28 cellular contexts compared by ENCODE assay signal in genomic region chr18:9901377-9901776, GRCh38. TPM values are rescaled to one million over a fixed set of nuclear protein-coding genes. Genes with fewer than 3 reads are reported as not detected.
A peak's percentile ranks its signal among the peaks of the same experiment; 100 is the strongest.
DNase-seq lines count a peak whose midpoint lies in the region; ATAC-seq, FAIRE-seq and TF ChIP-seq lines count a peak whose summit lies in the region.
"Had no signal": no experiment of that assay in that cellular context is flagged by ENCODE, and none has a peak within 500 bp of the region (broad histone marks: within the 10 kb centered on the region; RNA-seq: fewer than 3 reads in every experiment).

No MANE protein-coding gene starts in this region.

- no peak overlapping the region for H3K4me3 ChIP-seq in A549
- H3K4me3 ChIP-seq in Caco-2 (ENCODE audit: low read depth, low read length): no peak overlapping the region
- H3K4me3 ChIP-seq: GM12878, uterus had no signal

- no peak for TF ChIP-seq POLR2A in A549 (IDR thresholded peaks at IDR 0.05; ENCODE audit: low read length)
- TF ChIP-seq POLR2A in GM18505 (IDR thresholded peaks at IDR 0.05; ENCODE audit: borderline replicate concordance, extremely low read depth, insufficient read depth, insufficient read length): no peak

- no peaks in the 10 kb centered on the region for H3K9me3 Mint-ChIP-seq in activated T-cell treated with anti-CD3 and anti-CD28 coated beads, Interleukin-2, amount 50 U/mL, for 72 hours
- H3K9me3 Mint-ChIP-seq in Caco-2 (ENCODE audit: unreplicated experiment): no peaks in the 10 kb centered on the region
- H3K9me3 Mint-ChIP-seq: activated T-helper 2 cell treated with anti-CD3 and anti-CD28 coated beads, Interferon-gamma antibody, Interleukin-2, Interleukin-4, amounts not matched to agents 10 μg/mL and 5 μg/mL and 100 μg/mL, durations not matched to agents 14 hours and 24 hours and 36 hours; CD4-positive, CD25-positive, alpha-beta regulatory T cell; nephron; T-helper 2 cell treated with Interferon-gamma antibody and Interleukin-4, amounts not matched to agents 5 μg/mL and 100 μg/mL, for 36 hours had no signal

- TF ChIP-seq RAD21 in A549 (conservative IDR thresholded peaks at IDR 0.05 in 1 of 2, IDR thresholded peaks at IDR 0.05 in 1 of 2): no peak

- CTCF ChIA-PET in A549 (lab: Yijun Ruan, JAX) (no interaction called here), Caco-2 (lab: Charles Lee) (no interaction called here)

- H3K4me1 Mint-ChIP-seq in activated T-cell treated with anti-CD3 and anti-CD28 coated beads, Interleukin-2, amount 50 U/mL, for 72 hours (ENCODE audit: low read depth): peaks cover 23% of the 10 kb centered on the region
- peaks cover 21% of the 10 kb centered on the region for H3K4me1 Mint-ChIP-seq in Caco-2 (ENCODE audit: low read depth, unreplicated experiment)

- H3K4me2 ChIP-seq in A549: 0 out of 3 replicates have a peak overlapping the region, but pooled peaks have one; percentile 8
- H3K4me2 ChIP-seq: KMS-11 had no signal

- ATAC-seq in A549: no peak
- ATAC-seq in activated T-cell treated with anti-CD3 and anti-CD28 coated beads, Interleukin-2, amount 50 U/mL, for 72 hours (replicated peaks in 1 of 2): no peak
- ATAC-seq in GM18505 (IDR thresholded peaks at IDR 0.05; ENCODE audit: unreplicated experiment): no peak
- ATAC-seq: GM12878, left colon, SK-N-SH treated with all-trans-retinoic acid at 6 μM for 48 hours had no signal

- intact Hi-C loops in Caco-2 (cut with micrococcal nuclease; ENCODE audit: unreplicated experiment): no loop called here

- 64% methylated on average over 3 of the region's 3 CpGs for WGBS in A549 (ENCODE audit: missing lambda C conversion rate)

- H3K9me3 ChIP-seq in A549 (no peaks in the 10 kb centered on the region), Caco-2 (no peaks in the 10 kb centered on the region)
- H3K9me3 ChIP-seq: uterus had no signal

- peaks cover 48% of the 10 kb centered on the region for H3K4me1 ChIP-seq in A549
- H3K4me1 ChIP-seq in Caco-2: peaks cover 31% of the 10 kb centered on the region
- H3K4me1 ChIP-seq: uterus had no signal

- H3K27me3 Mint-ChIP-seq in activated T-cell treated with anti-CD3 and anti-CD28 coated beads, Interleukin-2, amount 50 U/mL, for 72 hours (ENCODE audit: low read depth): peaks cover 8% of the 10 kb centered on the region
- no peaks in the 10 kb centered on the region for H3K27me3 Mint-ChIP-seq in Caco-2 (ENCODE audit: insufficient read depth, unreplicated experiment)

- no peak overlapping the region for H3K27ac Mint-ChIP-seq in activated T-cell treated with anti-CD3 and anti-CD28 coated beads, Interleukin-2, amount 50 U/mL, for 72 hours
- H3K27ac Mint-ChIP-seq in Caco-2 (ENCODE audit: unreplicated experiment): no peak overlapping the region
- H3K27ac Mint-ChIP-seq: activated naive CD8-positive, alpha-beta T cell; activated T-helper 2 cell treated with anti-CD3 and anti-CD28 coated beads, Interferon-gamma antibody, Interleukin-2, Interleukin-4, amounts not matched to agents 10 μg/mL and 5 μg/mL and 100 μg/mL, durations not matched to agents 14 hours and 24 hours and 36 hours; CD4-positive, CD25-positive, alpha-beta regulatory T cell; nephron; T-helper 2 cell treated with Interferon-gamma antibody and Interleukin-4, amounts not matched to agents 5 μg/mL and 100 μg/mL, for 36 hours had no signal

- H3K27ac ChIP-seq in A549: peak overlapping the region in 1 of 2 experiments; percentile 72; a peak in 3 of 6 replicates
- H3K27ac ChIP-seq: KMS-11, uterus had no signal

- no peak for FAIRE-seq in A549 (lab: Jason Lieb, UNC)
- peak; percentile 79 for FAIRE-seq in RCC 7860 (lab: Jason Lieb, UNC)
- FAIRE-seq: GM12878 had no signal

- H3K36me3 Mint-ChIP-seq in activated T-cell treated with anti-CD3 and anti-CD28 coated beads, Interleukin-2, amount 50 U/mL, for 72 hours (ENCODE audit: insufficient read depth in 2 of 2): no peaks in the 10 kb centered on the region
- no peaks in the 10 kb centered on the region for H3K36me3 Mint-ChIP-seq in Caco-2 (ENCODE audit: insufficient read depth, unreplicated experiment)
- H3K36me3 Mint-ChIP-seq: CD4-positive, CD25-positive, alpha-beta regulatory T cell had no signal

- no peak for DNase-seq in A549 (ENCODE audit: low read depth in 1 of 2, low spot score in 1 of 2)
- peak; percentile 28 for DNase-seq in EH (ENCODE audit: low read depth)
- peak; percentile 47 for DNase-seq in RCC 7860 (ENCODE audit: low spot score)
- DNase-seq in glomerular visceral epithelial cell (ENCODE audit: extremely low spot score): peak; percentile 49
- no peak for DNase-seq in activated T-cell treated with anti-CD3 and anti-CD28 coated beads, Interleukin-2, amount 50 U/mL, for 72 hours
- no peak for DNase-seq in HuH-7.5 (ENCODE audit: low spot score)
- DNase-seq in Caco-2: no peak
- DNase-seq: activated CD4-positive, alpha-beta T cell treated with anti-CD3 and anti-CD28 coated beads, Interleukin-2, amount 50 U/mL, for 1 hour; CD4-positive, CD25-positive, alpha-beta regulatory T cell; effector CD8-positive, alpha-beta T cell; left colon; MV-4-11; NCI-H187 treated with DMSO at 0.1 percent for 48 hours; NCI-H510A treated with DMSO at 0.1 percent for 48 hours; posterior cingulate gyrus; substantia nigra; uterus had no signal

- H3K36me3 ChIP-seq in Caco-2 (ENCODE audit: control insufficient read depth, insufficient read depth, low read length): no peaks in the 10 kb centered on the region
- H3K36me3 ChIP-seq: uterus had no signal

- no TSS peak for BruUV-seq in Caco-2 (replicated peaks; lab: Mats Ljungman, UMichigan)

- no peak for TF ChIP-seq EP300 in A549 (IDR thresholded peaks at IDR 0.05)

- no peak overlapping the region for H3K4me3 Mint-ChIP-seq in activated T-cell treated with anti-CD3 and anti-CD28 coated beads, Interleukin-2, amount 50 U/mL, for 72 hours
- H3K4me3 Mint-ChIP-seq in Caco-2 (ENCODE audit: unreplicated experiment): no peak overlapping the region
- H3K4me3 Mint-ChIP-seq: activated naive CD8-positive, alpha-beta T cell; CD4-positive, CD25-positive, alpha-beta regulatory T cell; nephron; T-helper 2 cell treated with Interferon-gamma antibody and Interleukin-4, amounts not matched to agents 5 μg/mL and 100 μg/mL, for 36 hours had no signal

- POLR2A ChIA-PET in A549 (lab: Yijun Ruan, JAX): interaction anchor here (0.6 kb wide), 1 partner anchor 159 kb away, joined by 3 read pairs; no protein-coding TSS in a partner anchor
- POLR2A ChIA-PET in Caco-2 (lab: Charles Lee): no interaction called here

- H3K27me3 ChIP-seq in Caco-2 (replicated peaks; ENCODE audit: control insufficient read depth, insufficient read depth, low read length): no peaks in the 10 kb centered on the region
- H3K27me3 ChIP-seq: uterus had no signal

- no peak for TF ChIP-seq CTCF in A549 (IDR thresholded peaks at IDR 0.05)
- no peak for TF ChIP-seq CTCF in Caco-2 (IDR thresholded peaks at IDR 0.05; ENCODE audit: insufficient read depth in 1 of 2, low read depth in 1 of 2, low read length in 1 of 2, severe bottlenecking in 1 of 2, unreplicated experiment in 1 of 2)

TF ChIP-seq in A549, 52 proteins besides CTCF, POLR2A, EP300 and RAD21:
- TF ChIP-seq BHLHE40 (IDR thresholded peaks at IDR 0.05; ENCODE audit: low read depth, low read length) (no peak), REST (IDR thresholded peaks at IDR 0.05) (no peak), ESRRA (IDR thresholded peaks at IDR 0.05; ENCODE audit: borderline replicate concordance, low read length) (no peak), NFE2L2 (conservative IDR thresholded peaks at IDR 0.05; ENCODE audit: low read length) (no peak), PHF8 (IDR thresholded peaks at IDR 0.05; ENCODE audit: borderline replicate concordance, low read depth) (no peak), GATA3 (IDR thresholded peaks at IDR 0.05; ENCODE audit: borderline replicate concordance) (no peak)

RNA-seq across cellular contexts. Expression of gene VAPA, which starts 12.4 kb away (rescaled TPM):
- polyA plus RNA-seq in A549 (2011; rRNA removed) (356 and 391 TPM in 2 replicates), A549 (2017; fragmentation: RNase III; extraction: RNeasy Plus Mini Kit Qiagen cat#74134 plus additional on column Dnase treatment) (158 to 166 TPM (median 161 TPM) in 3 replicates)
- 99.8 and 102 TPM in 2 replicates for polyA plus RNA-seq in A549 (2012; cell fraction: cytosol; rRNA removed)
- 37.3 and 47.0 TPM in 2 replicates for polyA plus RNA-seq in A549 (2012; cell fraction: nucleus; rRNA removed)
- polyA minus RNA-seq in A549 (2011; rRNA and poly(A)+ RNA removed): 72.5 and 89.1 TPM in 2 replicates
- total RNA-seq in activated T-cell treated with anti-CD3 and anti-CD28 coated beads, Interleukin-2, amount 50 U/mL, for 72 hours: 100 to 1,000 TPM; 197 to 209 TPM
- 205 and 222 TPM in 2 replicates for total RNA-seq in Caco-2 (2022)

RNA-seq across cellular contexts. Expression of gene TXNDC2, which starts 15.6 kb away (rescaled TPM):
- 0.16 TPM in 1 of 2 replicates, not detected in the other for polyA plus RNA-seq in A549 (2011; rRNA removed)
- polyA plus RNA-seq in A549 (2012; cell fraction: cytosol; rRNA removed): 0.05 and 0.09 TPM in 2 replicates
- polyA plus RNA-seq in A549 (2012; cell fraction: nucleus; rRNA removed): 0.12 TPM in 1 of 2 replicates, not detected in the other
- 0.06 to 0.12 TPM in 2 of 3 replicates, not detected in the other for polyA plus RNA-seq in A549 (2017; fragmentation: RNase III; extraction: RNeasy Plus Mini Kit Qiagen cat#74134 plus additional on column Dnase treatment)
- 0.37 TPM in 1 of 2 replicates, not detected in the other for polyA minus RNA-seq in A549 (2011; rRNA and poly(A)+ RNA removed)
- not detected for total RNA-seq in activated T-cell treated with anti-CD3 and anti-CD28 coated beads, Interleukin-2, amount 50 U/mL, for 72 hours
- not detected in 2 replicates for total RNA-seq in Caco-2 (2022)
- total RNA-seq: CD4-positive, CD25-positive, alpha-beta regulatory T cell; cerebellum; HT-29; left colon; skeletal muscle tissue had no signal
- polyA plus RNA-seq: CD4-positive, CD25-positive, alpha-beta regulatory T cell had no signal

Comparison
In these comparisons a context has a peak if more than half of its experiments do, and no peak if none do; other contexts are left out.
1. DNase-seq: peak in EH (single experiment), RCC 7860 (single experiment) and glomerular visceral epithelial cell (single experiment); none in A549 (0 of 2), activated T-cell treated with anti-CD3 and anti-CD28 coated beads, Interleukin-2, amount 50 U/mL, for 72 hours (0 of 2), HuH-7.5 (single experiment) and Caco-2 (0 of 2).